In the genomic region with DNA sequence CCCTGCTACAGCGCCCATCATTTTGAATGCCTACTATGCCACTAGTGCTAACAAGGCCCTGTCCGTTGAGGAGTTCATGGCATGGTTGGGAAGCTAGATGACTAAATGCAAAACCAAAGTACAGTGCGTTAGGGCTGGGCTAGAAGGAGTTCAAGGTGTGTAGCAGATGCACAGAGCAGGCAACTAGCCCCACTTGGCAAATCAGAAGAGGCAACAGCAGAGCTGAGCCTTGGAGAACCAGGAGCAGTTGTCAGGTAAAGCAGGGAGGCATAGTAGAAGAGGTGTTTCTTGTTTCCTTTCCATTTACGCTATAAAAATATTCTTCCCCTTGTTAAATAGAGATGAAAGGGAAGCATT, we compare ENCODE assay signal across 11 cellular contexts.
DNase-seq lines count a peak whose midpoint lies in the region; ATAC-seq and TF ChIP-seq lines count a peak whose summit lies in the region.
"Had no signal": no experiment of that assay in that cellular context is flagged by ENCODE, and none has a peak within 500 bp of the region (broad histone marks: within the 10 kb centered on the region; RNA-seq: fewer than 3 reads in every experiment).

No MANE protein-coding gene starts in this region.

- H3K4me1 Mint-ChIP-seq in CD14-positive monocyte (peaks cover 31% of the 10 kb centered on the region), osteocyte (ENCODE audit: unreplicated experiment) (peaks cover 17% of the 10 kb centered on the region)

- H3K36me3 Mint-ChIP-seq in CD14-positive monocyte: no peaks in the 10 kb centered on the region
- no peaks in the 10 kb centered on the region for H3K36me3 Mint-ChIP-seq in osteocyte (ENCODE audit: unreplicated experiment)
- H3K36me3 Mint-ChIP-seq: activated naive CD8-positive, alpha-beta T cell treated with anti-CD3 and anti-CD28 coated beads, Interleukin-2, amount 10 ng/mL, durations not matched to agents 7 days and 5 days had no signal

- H3K27ac ChIP-seq in adipose tissue (ENCODE audit: low read depth, low read length): peak overlapping the region; percentile 71
- H3K27ac ChIP-seq: BLaER1, left ventricle myocardium inferior had no signal

- intact Hi-C loops in CD14-positive monocyte (cut with micrococcal nuclease): loop anchor here (5.0 to 10.0 kb wide), 2 partner anchors 147 to 1371 kb away; a partner anchor contains a TSS

- ATAC-seq in GM21529 (IDR thresholded peaks at IDR 0.05; ENCODE audit: unreplicated experiment) (peak; percentile 3), GM21360 (IDR thresholded peaks at IDR 0.05; ENCODE audit: unreplicated experiment) (no peak)

- DNase-seq in CD14-positive monocyte (ENCODE audit: low spot score) (no peak), osteocyte (ENCODE audit: extremely low spot score, unreplicated experiment) (no peak), SK-N-DZ (ENCODE audit: low spot score) (no peak), HuH-7.5 (ENCODE audit: low spot score) (no peak), SHP77 (lab: John Stamatoyannopoulos, UW) (no peak)
- DNase-seq: activated naive CD8-positive, alpha-beta T cell treated with anti-CD3 and anti-CD28 coated beads, Interleukin-2, amount 10 ng/mL, durations not matched to agents 7 days and 5 days; left ventricle myocardium inferior had no signal

- peaks cover 0 to 11% (median 5%) of the 10 kb centered on the region in 3 donors for H3K27me3 Mint-ChIP-seq in CD14-positive monocyte (ENCODE audit: low read depth in 3 of 3)
- H3K27me3 Mint-ChIP-seq in osteocyte (ENCODE audit: unreplicated experiment): peaks cover 11% of the 10 kb centered on the region

- WGBS in adipose tissue, 3 donors: 83 to 94% (median 87%) methylated on average over 4 of the region's 4 CpGs

- H3K4me3 Mint-ChIP-seq in CD14-positive monocyte: peak overlapping the region in 1 of 2 donors; percentile 7
- no peak overlapping the region for H3K4me3 Mint-ChIP-seq in osteocyte (ENCODE audit: unreplicated experiment)
- H3K4me3 Mint-ChIP-seq: activated naive CD8-positive, alpha-beta T cell treated with anti-CD3 and anti-CD28 coated beads, Interleukin-2, amount 10 ng/mL, durations not matched to agents 7 days and 5 days had no signal

- peak overlapping the region; percentile 86 to 97 (median 95) for H3K27ac Mint-ChIP-seq in CD14-positive monocyte
- H3K27ac Mint-ChIP-seq in osteocyte (ENCODE audit: unreplicated experiment): peak overlapping the region; percentile 74
- H3K27ac Mint-ChIP-seq: activated naive CD8-positive, alpha-beta T cell treated with anti-CD3 and anti-CD28 coated beads, Interleukin-2, amount 10 ng/mL, durations not matched to agents 7 days and 5 days had no signal

- H3K9me3 Mint-ChIP-seq in CD14-positive monocyte (peaks cover 0 to 3% (median 0%) of the 10 kb centered on the region in 7 donors), osteocyte (ENCODE audit: unreplicated experiment) (no peaks in the 10 kb centered on the region)

- TF ChIP-seq CTCF in CD14-positive monocyte (IDR thresholded peaks at IDR 0.05) (no peak), osteocyte (IDR thresholded peaks at IDR 0.05) (no peak)
